Comparison of ENCODE assay signal across 8 cellular contexts in genomic region chr22:30636226-30637077, GRCh38. TPM values are rescaled to one million over a fixed set of nuclear protein-coding genes. Genes with fewer than 3 reads are reported as not detected.
DNase-seq lines count a peak whose midpoint lies in the region; ATAC-seq and TF ChIP-seq lines count a peak whose summit lies in the region.

No MANE protein-coding gene starts in this region.

- no peaks in the 10 kb centered on the region for H3K79me2 ChIP-seq in parathyroid adenoma

- intact Hi-C loops in CD14-positive monocyte (cut with micrococcal nuclease) = no loop called here
- intact Hi-C loops in activated T-helper 2 cell treated with anti-CD3 and anti-CD28 coated beads, Interferon-gamma antibody, Interleukin-2, Interleukin-4, amounts not matched to agents 10 μg/mL and 5 μg/mL and 100 μg/mL, durations not matched to agents 14 hours and 24 hours and 36 hours (cut with micrococcal nuclease) = loop anchor here (10.0 kb wide), 1 partner anchor 658 kb away; the partner anchor contains the start of gene PIK3IP1
- intact Hi-C loops in Right ventricle myocardium superior (cut with DNase I) = no loop called here

- H3K36me3 ChIP-seq in parathyroid adenoma (ENCODE audit: control insufficient read depth, insufficient read depth, low read length) = no peaks in the 10 kb centered on the region

- peak overlapping the region in 4 of 7 donors; percentile 40 to 77 (median 66) for H3K27ac Mint-ChIP-seq in CD14-positive monocyte
- H3K27ac Mint-ChIP-seq in activated T-helper 2 cell treated with anti-CD3 and anti-CD28 coated beads, Interferon-gamma antibody, Interleukin-2, Interleukin-4, amounts not matched to agents 10 μg/mL and 5 μg/mL and 100 μg/mL, durations not matched to agents 14 hours and 24 hours and 36 hours = peak overlapping the region; percentile 82

- H3K9me3 Mint-ChIP-seq in CD14-positive monocyte = peaks cover 0 to 7% (median 2%) of the 10 kb centered on the region in 7 donors
- no peaks in the 10 kb centered on the region for H3K9me3 Mint-ChIP-seq in activated T-helper 2 cell treated with anti-CD3 and anti-CD28 coated beads, Interferon-gamma antibody, Interleukin-2, Interleukin-4, amounts not matched to agents 10 μg/mL and 5 μg/mL and 100 μg/mL, durations not matched to agents 14 hours and 24 hours and 36 hours

- no peaks in the 10 kb centered on the region for H3K27me3 ChIP-seq in parathyroid adenoma (ENCODE audit: control insufficient read depth, insufficient read depth, low read length)

- TF ChIP-seq CTCF in CD14-positive monocyte (IDR thresholded peaks at IDR 0.05) (no peak), parathyroid adenoma (IDR thresholded peaks at IDR 0.05) (no peak)

- no peak overlapping the region for H3K27ac ChIP-seq in parathyroid adenoma

- peaks cover 21% of the 10 kb centered on the region for H3K4me1 Mint-ChIP-seq in CD14-positive monocyte
- peaks cover 23% of the 10 kb centered on the region for H3K4me1 Mint-ChIP-seq in activated T-helper 2 cell treated with anti-CD3 and anti-CD28 coated beads, Interferon-gamma antibody, Interleukin-2, Interleukin-4, amounts not matched to agents 10 μg/mL and 5 μg/mL and 100 μg/mL, durations not matched to agents 14 hours and 24 hours and 36 hours (ENCODE audit: low read depth)

- peak overlapping the region; percentile 47 for H3K4me3 ChIP-seq in Jurkat, Clone E6-1 (ENCODE audit: low read length)
- H3K4me3 ChIP-seq in parathyroid adenoma (ENCODE audit: low read depth, low read length) = peak overlapping the region; percentile 63

- H3K4me2 ChIP-seq in parathyroid adenoma (ENCODE audit: low read length) = peak overlapping the region; percentile 99

- peak overlapping the region; percentile 28 for H3K9ac ChIP-seq in parathyroid adenoma

- H2AFZ ChIP-seq in parathyroid adenoma = peak overlapping the region; percentile 86

- H3K9me3 ChIP-seq in parathyroid adenoma (ENCODE audit: control insufficient read depth, low read length) = no peaks in the 10 kb centered on the region

- ATAC-seq in Right ventricle myocardium superior (ENCODE audit: poor library complexity) (peak; percentile 2), HG03457 (IDR thresholded peaks at IDR 0.05; ENCODE audit: unreplicated experiment) (no peak), HG03108 (IDR thresholded peaks at IDR 0.05; ENCODE audit: unreplicated experiment) (no peak)

- H3K36me3 Mint-ChIP-seq in CD14-positive monocyte = no peaks in the 10 kb centered on the region
- peaks cover 9% of the 10 kb centered on the region for H3K36me3 Mint-ChIP-seq in activated T-helper 2 cell treated with anti-CD3 and anti-CD28 coated beads, Interferon-gamma antibody, Interleukin-2, Interleukin-4, amounts not matched to agents 10 μg/mL and 5 μg/mL and 100 μg/mL, durations not matched to agents 14 hours and 24 hours and 36 hours (ENCODE audit: low read depth)

- H3K27me3 Mint-ChIP-seq in CD14-positive monocyte (ENCODE audit: low read depth in 3 of 3) = peaks cover 3 to 11% (median 5%) of the 10 kb centered on the region in 3 donors
- H3K27me3 Mint-ChIP-seq in activated T-helper 2 cell treated with anti-CD3 and anti-CD28 coated beads, Interferon-gamma antibody, Interleukin-2, Interleukin-4, amounts not matched to agents 10 μg/mL and 5 μg/mL and 100 μg/mL, durations not matched to agents 14 hours and 24 hours and 36 hours (ENCODE audit: low read depth) = no peaks in the 10 kb centered on the region

- DNase-seq in CD14-positive monocyte (ENCODE audit: low spot score) (no peak), Right ventricle myocardium superior (peak; percentile 49), NCI-H748 treated with DMSO at 0.1 percent for 48 hours (lab: John Stamatoyannopoulos, UW) (no peak)
- no peak for DNase-seq in Jurkat, Clone E6-1 (ENCODE audit: low read depth, low spot score)
- no peak for DNase-seq in activated T-helper 2 cell treated with anti-CD3 and anti-CD28 coated beads, Interferon-gamma antibody, Interleukin-2, Interleukin-4, amounts not matched to agents 10 μg/mL and 5 μg/mL and 100 μg/mL, durations not matched to agents 14 hours and 24 hours and 36 hours (ENCODE audit: low spot score)

- no peaks in the 10 kb centered on the region for H3K4me1 ChIP-seq in parathyroid adenoma

- H3K4me3 Mint-ChIP-seq in CD14-positive monocyte = peak overlapping the region; percentile 84 to 93
- H3K4me3 Mint-ChIP-seq in activated T-helper 2 cell treated with anti-CD3 and anti-CD28 coated beads, Interferon-gamma antibody, Interleukin-2, Interleukin-4, amounts not matched to agents 10 μg/mL and 5 μg/mL and 100 μg/mL, durations not matched to agents 14 hours and 24 hours and 36 hours (ENCODE audit: low read depth) = peak overlapping the region; percentile 83

RNA-seq across cellular contexts. Expression of gene SLC35E4, which starts 0.9 kb away (rescaled TPM):
- 1 to 10 TPM; 1.4 to 2.4 TPM for polyA plus RNA-seq in CD14-positive monocyte
- polyA plus RNA-seq in Jurkat, Clone E6-1 (2012; ENCODE audit: insufficient read depth, insufficient read length) = 0.96 TPM
- 8.3 and 9.0 TPM in 2 replicates for total RNA-seq in activated T-helper 2 cell treated with anti-CD3 and anti-CD28 coated beads, Interferon-gamma antibody, Interleukin-2, Interleukin-4, amounts not matched to agents 10 μg/mL and 5 μg/mL and 100 μg/mL, durations not matched to agents 14 hours and 24 hours and 36 hours
- 4.1 TPM for total RNA-seq in Right ventricle myocardium superior

RNA-seq across cellular contexts. Expression of gene TCN2, which starts 29.5 kb away (rescaled TPM):
- polyA plus RNA-seq in CD14-positive monocyte = 10 to 100 TPM; 45.0 to 51.7 TPM
- not detected for polyA plus RNA-seq in Jurkat, Clone E6-1 (2012; ENCODE audit: insufficient read depth, insufficient read length)
- total RNA-seq in activated T-helper 2 cell treated with anti-CD3 and anti-CD28 coated beads, Interferon-gamma antibody, Interleukin-2, Interleukin-4, amounts not matched to agents 10 μg/mL and 5 μg/mL and 100 μg/mL, durations not matched to agents 14 hours and 24 hours and 36 hours = 0.51 and 0.68 TPM in 2 replicates
- total RNA-seq in Right ventricle myocardium superior = 13.4 TPM

RNA-seq across cellular contexts. Expression of gene DUSP18, which starts 31.2 kb away (rescaled TPM):
- 10 to 100 TPM; 13.2 to 18.9 TPM for polyA plus RNA-seq in CD14-positive monocyte
- 5.1 TPM for polyA plus RNA-seq in Jurkat, Clone E6-1 (2012; ENCODE audit: insufficient read depth, insufficient read length)
- 10.5 and 11.2 TPM in 2 replicates for total RNA-seq in activated T-helper 2 cell treated with anti-CD3 and anti-CD28 coated beads, Interferon-gamma antibody, Interleukin-2, Interleukin-4, amounts not matched to agents 10 μg/mL and 5 μg/mL and 100 μg/mL, durations not matched to agents 14 hours and 24 hours and 36 hours
- total RNA-seq in Right ventricle myocardium superior = 2.2 TPM

RNA-seq across cellular contexts. Expression of gene PES1, which starts 44.7 kb away (rescaled TPM):
- 10 to 100 TPM; 32.2 to 36.6 TPM for polyA plus RNA-seq in CD14-positive monocyte
- polyA plus RNA-seq in Jurkat, Clone E6-1 (2012; ENCODE audit: insufficient read depth, insufficient read length) = 110 TPM
- total RNA-seq in activated T-helper 2 cell treated with anti-CD3 and anti-CD28 coated beads, Interferon-gamma antibody, Interleukin-2, Interleukin-4, amounts not matched to agents 10 μg/mL and 5 μg/mL and 100 μg/mL, durations not matched to agents 14 hours and 24 hours and 36 hours = 129 and 132 TPM in 2 replicates
- total RNA-seq in Right ventricle myocardium superior = 19.3 TPM

RNA-seq across cellular contexts. Expression of gene OSBP2, which starts 58.2 kb away (rescaled TPM):
- polyA plus RNA-seq in CD14-positive monocyte = under 1 TPM in 1 of 2 donors, not detected in 1; 0.54 TPM
- polyA plus RNA-seq in Jurkat, Clone E6-1 (2012; ENCODE audit: insufficient read depth, insufficient read length) = 7.1 TPM
- 2.1 and 2.4 TPM in 2 replicates for total RNA-seq in activated T-helper 2 cell treated with anti-CD3 and anti-CD28 coated beads, Interferon-gamma antibody, Interleukin-2, Interleukin-4, amounts not matched to agents 10 μg/mL and 5 μg/mL and 100 μg/mL, durations not matched to agents 14 hours and 24 hours and 36 hours
- 15.1 TPM for total RNA-seq in Right ventricle myocardium superior
